ENCODE assay signal across 7 cellular contexts in genomic region chr1:13543927-13544556, GRCh38. TPM values are rescaled to one million over a fixed set of nuclear protein-coding genes. Genes with fewer than 3 reads are reported as not detected.
A peak's percentile ranks its signal among the peaks of the same experiment; 100 is the strongest.
DNase-seq lines count a peak whose midpoint lies in the region; ATAC-seq and TF ChIP-seq lines count a peak whose summit lies in the region.

No MANE protein-coding gene starts in this region.

- peak overlapping the region in 1 of 2 donors; percentile 43 for H3K27ac ChIP-seq in breast epithelium
- H3K27ac ChIP-seq in thoracic aorta, result peak overlapping the region in 1 of 2 donors; percentile 34
- H3K27ac ChIP-seq in coronary artery, result no peak overlapping the region

- H3K4me3 ChIP-seq in breast epithelium (no peak overlapping the region), thoracic aorta (peak overlapping the region; percentile 43), coronary artery (no peak overlapping the region)

- peak; percentile 35 for ATAC-seq in thoracic aorta (ENCODE audit: insufficient number of reproducible peaks, low FRiP score, low read depth)

- H3K27me3 ChIP-seq in breast epithelium (no peaks in the 10 kb centered on the region), thoracic aorta (replicated peaks; ENCODE audit: insufficient read depth) (no peaks in the 10 kb centered on the region)

- DNase-seq in breast epithelium (ENCODE audit: low spot score in 2 of 2) (peak; percentile 54 to 55), left kidney (ENCODE audit: low read depth, low spot score) (peak; percentile 92), thoracic aorta (ENCODE audit: low spot score) (no peak), SK-N-DZ (ENCODE audit: low spot score) (no peak), coronary artery (ENCODE audit: low spot score) (no peak)
- DNase-seq in activated CD8-positive, alpha-beta memory T cell treated with anti-CD3 and anti-CD28 coated beads, Interleukin-2, amount 50 U/mL, for 48 hours, result no peak

- intact Hi-C loops in breast epithelium (cut with DNase I; ENCODE audit: low total_unique reads), result no loop called here

- H3K9me3 ChIP-seq in breast epithelium (no peaks in the 10 kb centered on the region), thoracic aorta (no peaks in the 10 kb centered on the region)

- TF ChIP-seq CTCF in LNCAP (IDR thresholded peaks at IDR 0.05), result peak; percentile 86
- peak in 2 of 3 donors; percentile 34 to 61 for TF ChIP-seq CTCF in breast epithelium (IDR thresholded peaks at IDR 0.05)
- TF ChIP-seq CTCF in thoracic aorta (IDR thresholded peaks at IDR 0.05), result peak; percentile 55
- TF ChIP-seq CTCF in coronary artery (IDR thresholded peaks at IDR 0.05), result no peak

- H3K36me3 ChIP-seq in breast epithelium (no peaks in the 10 kb centered on the region), thoracic aorta (no peaks in the 10 kb centered on the region)

- H3K4me1 ChIP-seq in breast epithelium, result no peaks in the 10 kb centered on the region
- H3K4me1 ChIP-seq in thoracic aorta (ENCODE audit: control insufficient read depth in 1 of 2, low read depth in 2 of 2), result no peaks in the 10 kb centered on the region

- no peak for TF ChIP-seq POLR2A in breast epithelium (IDR thresholded peaks at IDR 0.05)

RNA-seq across cellular contexts. Expression of gene LRRC38, which starts 30.2 kb away (rescaled TPM):
- total RNA-seq in breast epithelium (under 1 TPM in 1 of 3 donors, not detected in 2; 0.15 TPM), thoracic aorta (not detected)
- polyA plus RNA-seq in SK-N-DZ (2014; cell fraction: cytosol; rRNA removed), result not detected in 2 replicates
- polyA plus RNA-seq in SK-N-DZ (2014; cell fraction: nucleus; rRNA removed), result not detected in 2 replicates

RNA-seq across cellular contexts. Expression of gene PDPN, which starts 39.6 kb away (rescaled TPM):
- total RNA-seq in breast epithelium (10 to 100 TPM; 18.1 to 38.8 (median 29.2) TPM), thoracic aorta (10 to 100 TPM; 13.8 to 20.7 TPM)
- polyA plus RNA-seq in SK-N-DZ (2014; cell fraction: cytosol; rRNA removed), result not detected in 2 replicates
- not detected in 2 replicates for polyA plus RNA-seq in SK-N-DZ (2014; cell fraction: nucleus; rRNA removed)

Comparison
In these comparisons a context has a peak if more than half of its experiments do, and no peak if none do; other contexts are left out.
1. DNase-seq: peak in breast epithelium (2 of 2) and left kidney (single experiment); none in thoracic aorta (single experiment), activated CD8-positive, alpha-beta memory T cell treated with anti-CD3 and anti-CD28 coated beads, Interleukin-2, amount 50 U/mL, for 48 hours (single experiment), SK-N-DZ (single experiment) and coronary artery (single experiment).